Comparison of ENCODE assay signal across 20 cellular contexts in the genomic region with DNA sequence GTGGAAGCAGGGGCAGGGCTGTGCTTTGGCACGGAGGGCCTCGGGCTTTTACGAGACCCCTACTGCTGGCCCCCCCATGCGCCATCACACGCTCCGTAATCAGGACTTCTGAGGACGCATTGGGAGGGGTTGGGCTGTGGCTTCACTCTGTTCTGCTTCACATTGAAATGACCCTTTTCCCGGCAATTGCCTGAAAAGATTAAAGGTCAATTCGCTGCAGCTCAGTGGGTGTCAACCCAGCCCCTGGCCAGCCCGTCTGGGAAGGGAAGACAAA. TPM values are rescaled to one million over a fixed set of nuclear protein-coding genes. Genes with fewer than 3 reads are reported as not detected.
DNase-seq lines count a peak whose midpoint lies in the region; ATAC-seq, FAIRE-seq and TF ChIP-seq lines count a peak whose summit lies in the region.
"Had no signal": no experiment of that assay in that cellular context is flagged by ENCODE, and none has a peak within 500 bp of the region (broad histone marks: within the 10 kb centered on the region; RNA-seq: fewer than 3 reads in every experiment).

No MANE protein-coding gene starts in this region.

- peaks cover 24% of the 10 kb centered on the region for H3K27me3 Mint-ChIP-seq in HFFc6 (ENCODE audit: insufficient read depth)
- H3K27me3 Mint-ChIP-seq in mesothelial cell of epicardium (ENCODE audit: low read depth) = peaks cover 7% of the 10 kb centered on the region
- peaks cover 10% of the 10 kb centered on the region for H3K27me3 Mint-ChIP-seq in type B pancreatic cell

- intact Hi-C loops in HepG2 (cut with micrococcal nuclease; ENCODE audit: unreplicated experiment) (no loop called here), right lobe of liver (cut with DNase I) (no loop called here)

- no peak overlapping the region for H2AFZ ChIP-seq in HepG2 (ENCODE audit: low read length)

- no peak overlapping the region for H3K4me3 ChIP-seq in HepG2 (replicated peaks in 1 of 3; ENCODE audit: insufficient read depth in 1 of 3, low read depth in 2 of 3, low read length in 3 of 3)
- no peak overlapping the region for H3K4me3 ChIP-seq in right lobe of liver
- H3K4me3 ChIP-seq: A549 had no signal

- no TSS peak for BruUV-seq in HepG2 (replicated peaks; lab: Mats Ljungman, UMichigan)

- H3K27me3 ChIP-seq in HepG2 (ENCODE audit: control insufficient read depth in 1 of 2, insufficient read depth in 2 of 2, low read length in 2 of 2) (peaks cover 2 to 30% of the 10 kb centered on the region in 2 experiments; a peak in 1 of 5 replicates), right lobe of liver (no peaks in the 10 kb centered on the region)

- H3K36me3 Mint-ChIP-seq in HFFc6 (ENCODE audit: low read depth) = peaks cover 6% of the 10 kb centered on the region
- no peaks in the 10 kb centered on the region for H3K36me3 Mint-ChIP-seq in mesothelial cell of epicardium
- H3K36me3 Mint-ChIP-seq in type B pancreatic cell = no peaks in the 10 kb centered on the region
- H3K36me3 Mint-ChIP-seq: CD8-positive, alpha-beta T cell had no signal

- TF ChIP-seq EP300 in HepG2 (IDR thresholded peaks at IDR 0.05; ENCODE audit: low read depth in 2 of 2, low read length in 2 of 2) = no peak
- TF ChIP-seq EP300 in HepG2 (CRISPR knock-in tag; IDR thresholded peaks at IDR 0.05; ENCODE audit: borderline replicate concordance) = no peak

- H3K4me1 ChIP-seq in HepG2 (ENCODE audit: insufficient read depth, low read length) (peaks cover 9% of the 10 kb centered on the region; the same call in 1 of the 2 replicates), right lobe of liver (no peaks in the 10 kb centered on the region)
- H3K4me1 ChIP-seq: A549, Caco-2 had no signal

- H3K9me3 Mint-ChIP-seq in HFFc6 (peaks cover 15% of the 10 kb centered on the region), mesothelial cell of epicardium (peaks cover 12% of the 10 kb centered on the region), type B pancreatic cell (no peaks in the 10 kb centered on the region)

- no peak; the same call in 2 of the 3 replicates for ATAC-seq in HepG2
- no peak for ATAC-seq in right lobe of liver
- ATAC-seq in GM21423 (IDR thresholded peaks at IDR 0.05; ENCODE audit: unreplicated experiment) = no peak
- ATAC-seq: A549; CD8-positive, alpha-beta T cell; PC-3 had no signal

- POLR2A ChIA-PET in HepG2 (lab: Yijun Ruan, JAX) = no interaction called here

- TF ChIP-seq POLR2A in HepG2 (IDR thresholded peaks at IDR 0.05; ENCODE audit: insufficient read depth in 1 of 2, low read depth in 2 of 2, low read length in 2 of 2) = no peak
- TF ChIP-seq POLR2A in right lobe of liver (IDR thresholded peaks at IDR 0.05) = no peak

- DNase-seq in HepG2 (ENCODE audit: low spot score) (no peak), right lobe of liver (no peak), HFFc6 (no peak), mesothelial cell of epicardium (ENCODE audit: low spot score in 2 of 2, unreplicated experiment in 2 of 2) (no peak), A172 (ENCODE audit: low spot score) (no peak), type B pancreatic cell (ENCODE audit: extremely low spot score, unreplicated experiment) (no peak)
- DNase-seq: AML-193; CD8-positive, alpha-beta T cell; EL; GF-D8; NCI-H1048; NCI-H2081 treated with DMSO at 0.1 percent for 48 hours; NCI-H82; NK-92 treated with Interleukin-12 subunit alpha and Interleukin-12 subunit beta, amount 100 ng/mL, for 24 hours; PC-3 had no signal

- H3K9ac ChIP-seq in HepG2 (ENCODE audit: insufficient read depth, low read depth, low read length) = no peak overlapping the region

- no peaks in the 10 kb centered on the region for H4K20me1 ChIP-seq in HepG2 (ENCODE audit: insufficient read depth, low read length)

- H3K4me3 Mint-ChIP-seq in HFFc6 (peak overlapping the region; percentile 65; the same call in 1 of the 2 replicates), mesothelial cell of epicardium (peak overlapping the region; percentile 2), type B pancreatic cell (no peak overlapping the region)
- H3K4me3 Mint-ChIP-seq: CD8-positive, alpha-beta T cell had no signal

- H3K27ac Mint-ChIP-seq in HFFc6 (no peak overlapping the region), mesothelial cell of epicardium (peak overlapping the region; percentile 61), type B pancreatic cell (no peak overlapping the region)
- H3K27ac Mint-ChIP-seq: CD8-positive, alpha-beta T cell had no signal

- peak overlapping the region; percentile 41; the same call in 1 of the 2 replicates for H3K4me2 ChIP-seq in HepG2 (ENCODE audit: low read depth, low read length)
- H3K4me2 ChIP-seq: A549 had no signal

- H3K27ac ChIP-seq in HepG2 (ENCODE audit: extremely low read length, insufficient read depth, low read length) (no peak overlapping the region), right lobe of liver (no peak overlapping the region)
- H3K27ac ChIP-seq: A549, C4-2B had no signal

- in situ Hi-C loops in HepG2 (cut with HindIII; ENCODE audit: extremely low pct_ligation_motif_present, low pct_unique_long_range_greater_than_20kb) = no loop called here

- peaks cover 7% of the 10 kb centered on the region for H3K9me3 ChIP-seq in HepG2 (ENCODE audit: low read length)
- H3K9me3 ChIP-seq in right lobe of liver = no peaks in the 10 kb centered on the region
- H3K9me3 ChIP-seq: Caco-2 had no signal

- FAIRE-seq in HepG2 (lab: Jason Lieb, UNC) = no peak
- FAIRE-seq: A549, GM12891 had no signal

- H3K79me2 ChIP-seq in HepG2 (ENCODE audit: insufficient read depth, low read length) = no peaks in the 10 kb centered on the region

- CTCF ChIA-PET in HepG2 (lab: Yijun Ruan, JAX; ENCODE audit: low intra/inter-chr PET ratio, low total read pairs) = no interaction called here

- TF ChIP-seq CTCF in HepG2 (CRISPR knock-in tag; IDR thresholded peaks at IDR 0.05) (no peak), right lobe of liver (IDR thresholded peaks at IDR 0.05) (no peak), HFFc6 (IDR thresholded peaks at IDR 0.05) (no peak), mesothelial cell of epicardium (IDR thresholded peaks at IDR 0.05; ENCODE audit: unreplicated experiment) (no peak), type B pancreatic cell (conservative IDR thresholded peaks at IDR 0.05) (no peak)

- H3K36me3 ChIP-seq in HepG2 (replicated peaks in 1 of 2; ENCODE audit: control insufficient read depth in 1 of 2, insufficient read depth in 2 of 2, low read length in 2 of 2) (no peaks in the 10 kb centered on the region), right lobe of liver (no peaks in the 10 kb centered on the region)

- TF ChIP-seq RAD21 in HepG2 (CRISPR knock-in tag; IDR thresholded peaks at IDR 0.05) = no peak

- H3K4me1 Mint-ChIP-seq in HFFc6 (ENCODE audit: low read depth) (no peaks in the 10 kb centered on the region; the same call in 1 of the 2 replicates), mesothelial cell of epicardium (peaks cover 10% of the 10 kb centered on the region), type B pancreatic cell (ENCODE audit: unreplicated experiment) (no peaks in the 10 kb centered on the region)

- 0% methylated on average over 7 of the region's 10 CpGs for WGBS in HepG2 (ENCODE audit: low lambda C conversion rate)
- 9% methylated on average over 8 of the region's 10 CpGs for WGBS in right lobe of liver (ENCODE audit: insufficient coverage, low coverage, low lambda C conversion rate, missing lambda C conversion rate)

RNA-seq across cellular contexts. Expression of gene UBE3C, which starts 41.7 kb away (rescaled TPM):
- total RNA-seq in HepG2 (2016; rRNA removed; fragmentation: Illumina TruSeq; extraction: Trizol) (48.2 and 49.8 TPM in 2 replicates), right lobe of liver (10 to 100 TPM; 28.3 to 48.1 (median 31.9) TPM), mesothelial cell of epicardium (56.4 to 58.8 TPM (median 57.1 TPM) in 3 replicates), type B pancreatic cell (ENCODE audit: low replicate concordance) (51.6 and 59.3 TPM in 2 replicates)
- total RNA-seq in HepG2 (2016; cell fraction: cytosol; rRNA removed; fragmentation: Illumina TruSeq; extraction: Trizol; ENCODE audit: low read depth) = 32.9 and 44.3 TPM in 2 replicates
- 42.9 and 47.0 TPM in 2 replicates for total RNA-seq in HepG2 (2016; cell fraction: insoluble cytoplasmic fraction; rRNA removed; fragmentation: Illumina TruSeq; extraction: Trizol)
- total RNA-seq in HepG2 (2016; cell fraction: membrane; rRNA removed; fragmentation: Illumina TruSeq; extraction: Trizol) = 36.7 and 40.4 TPM in 2 replicates
- 55.6 and 66.1 TPM in 2 replicates for total RNA-seq in HepG2 (2016; cell fraction: nucleus; rRNA removed; fragmentation: Illumina TruSeq; extraction: Trizol)
- polyA plus RNA-seq in HepG2 (2011; rRNA removed) = 27.0 and 28.2 TPM in 2 replicates
- 21.1 and 27.9 TPM in 2 replicates for polyA plus RNA-seq in HepG2 (2011; cell fraction: cytosol; rRNA removed)
- 17.7 and 21.8 TPM in 2 replicates for polyA plus RNA-seq in HepG2 (2011; cell fraction: nucleus; rRNA removed)
- polyA plus RNA-seq in HepG2 (2012) = 22.1 and 26.0 TPM in 2 replicates
- polyA plus RNA-seq in HepG2 (2016; cell fraction: cytosol; fragmentation: Illumina TruSeq; extraction: Trizol; ENCODE audit: low read depth) = 3.2 and 3.8 TPM in 2 replicates
- 32.8 and 33.5 TPM in 2 replicates for polyA plus RNA-seq in HepG2 (2016; cell fraction: insoluble cytoplasmic fraction; fragmentation: Illumina TruSeq; extraction: Trizol; ENCODE audit: low read depth)
- 14.5 and 14.8 TPM in 2 replicates for polyA plus RNA-seq in HepG2 (2016; cell fraction: membrane; fragmentation: Illumina TruSeq; extraction: Trizol; ENCODE audit: low read depth)
- 43.9 and 49.1 TPM in 2 replicates for polyA plus RNA-seq in HepG2 (2016; cell fraction: nucleus; fragmentation: Illumina TruSeq; extraction: Trizol; ENCODE audit: insufficient read depth, low read depth)
- polyA minus RNA-seq in HepG2 (2011; rRNA and poly(A)+ RNA removed; ENCODE audit: low replicate concordance) = 50.9 and 89.2 TPM in 2 replicates
- 29.2 and 32.2 TPM in 2 replicates for polyA minus RNA-seq in HepG2 (2011; cell fraction: cytosol; rRNA and poly(A)+ RNA removed)
- polyA minus RNA-seq in HepG2 (2011; cell fraction: nucleus; rRNA and poly(A)+ RNA removed) = 88.8 and 108 TPM in 2 replicates
- total RNA-seq in HFFc6 (2021; fragmentation: NEBNext Ultra II Directional; extraction: Animal tissue kit (Norgen Biotek cat#: 25700)) = 10 to 100 TPM; 64.2 to 80.1 (median 73.1) TPM
- total RNA-seq in A172 (2014; rRNA removed; shearing (Covaris generic)) = 76.2 and 81.8 TPM in 2 replicates
